11 cellular contexts compared by ENCODE assay signal in genomic region chr1:221823149-221823548, GRCh38.
DNase-seq lines count a peak whose midpoint lies in the region; ATAC-seq and TF ChIP-seq lines count a peak whose summit lies in the region.
"Had no signal": no experiment of that assay in that cellular context is flagged by ENCODE, and none has a peak within 500 bp of the region (broad histone marks: within the 10 kb centered on the region; RNA-seq: fewer than 3 reads in every experiment).

No MANE protein-coding gene starts in this region.

- DNase-seq in activated T-cell treated with anti-CD3 and anti-CD28 coated beads, Interleukin-2, amount 50 U/mL, for 1 hour = no peak
- no peak for DNase-seq in NK-92 treated with Interleukin-12 subunit alpha and Interleukin-12 subunit beta, amount 100 ng/mL, for 24 hours (lab: John Stamatoyannopoulos, UW)
- DNase-seq in NCI-H1092 (lab: John Stamatoyannopoulos, UW) = no peak
- no peak for DNase-seq in GM10266 (ENCODE audit: extremely low spot score)
- DNase-seq: activated CD4-positive, alpha-beta T cell treated with anti-CD3 and anti-CD28 coated beads, Interleukin-2, amount 50 U/mL, for 1 hour; dorsolateral prefrontal cortex; NCI-H526 had no signal

- H3K27ac Mint-ChIP-seq in activated T-helper 17 cell treated with anti-CD3 and anti-CD28 coated beads, Interleukin-2, amount 50 U/mL, for 72 hours = no peak overlapping the region

- no peak overlapping the region for H3K4me3 Mint-ChIP-seq in activated T-helper 17 cell treated with anti-CD3 and anti-CD28 coated beads, Interleukin-2, amount 50 U/mL, for 72 hours

- H3K9me3 Mint-ChIP-seq in activated T-helper 17 cell treated with anti-CD3 and anti-CD28 coated beads, Interleukin-2, amount 50 U/mL, for 72 hours = no peaks in the 10 kb centered on the region

- peak; percentile 76 for ATAC-seq in GM18868 (IDR thresholded peaks at IDR 0.05; ENCODE audit: unreplicated experiment)
- ATAC-seq in GM21515 (IDR thresholded peaks at IDR 0.05; ENCODE audit: unreplicated experiment) = peak; percentile 82
- ATAC-seq in HG03064 (IDR thresholded peaks at IDR 0.05; ENCODE audit: low read depth, unreplicated experiment) = peak; percentile 58
- ATAC-seq in activated T-helper 17 cell treated with anti-CD3 and anti-CD28 coated beads, Interleukin-2, amount 50 U/mL, for 72 hours (replicated peaks) = peak; percentile 24

- no peaks in the 10 kb centered on the region for H3K36me3 Mint-ChIP-seq in activated T-helper 17 cell treated with anti-CD3 and anti-CD28 coated beads, Interleukin-2, amount 50 U/mL, for 72 hours (ENCODE audit: low read depth)

- no peaks in the 10 kb centered on the region for H3K27me3 Mint-ChIP-seq in activated T-helper 17 cell treated with anti-CD3 and anti-CD28 coated beads, Interleukin-2, amount 50 U/mL, for 72 hours

- TF ChIP-seq CTCF in GM10266 (IDR thresholded peaks at IDR 0.05; ENCODE audit: control insufficient read depth, insufficient read depth, low read depth, missing control alignments) = no peak

- H3K4me1 Mint-ChIP-seq in activated T-helper 17 cell treated with anti-CD3 and anti-CD28 coated beads, Interleukin-2, amount 50 U/mL, for 72 hours = peaks cover 20% of the 10 kb centered on the region

Comparison
In these comparisons a context has a peak if more than half of its experiments do, and no peak if none do; other contexts are left out.
1. ATAC-seq: peak in every context shown above with its lines; median percentile 82 in GM21515; 76 in GM18868; 58 in HG03064; 24 in activated T-helper 17 cell treated with anti-CD3 and anti-CD28 coated beads, Interleukin-2, amount 50 U/mL, for 72 hours.